15 cellular contexts compared by ENCODE assay signal in genomic region chr17:3966720-3967363, GRCh38. TPM values are rescaled to one million over a fixed set of nuclear protein-coding genes. Genes with fewer than 3 reads are reported as not detected.
DNase-seq lines count a peak whose midpoint lies in the region; ATAC-seq and TF ChIP-seq lines count a peak whose summit lies in the region.
"Had no signal": no experiment of that assay in that cellular context is flagged by ENCODE, and none has a peak within 500 bp of the region (broad histone marks: within the 10 kb centered on the region; RNA-seq: fewer than 3 reads in every experiment).

No MANE protein-coding gene starts in this region.

- no peaks in the 10 kb centered on the region for H3K9me3 ChIP-seq in Loucy (ENCODE audit: insufficient read depth, low read depth, low read length)
- H3K9me3 ChIP-seq in duodenal mucosa (ENCODE audit: control insufficient read depth in 1 of 2, low read length in 2 of 2), result no peaks in the 10 kb centered on the region
- H3K9me3 ChIP-seq: esophagus muscularis mucosa, upper lobe of right lung had no signal

- H3K79me2 ChIP-seq in Loucy (ENCODE audit: insufficient read depth, low read length), result peaks cover 21% of the 10 kb centered on the region

- H4K20me1 ChIP-seq in Loucy (ENCODE audit: insufficient read depth, low read length, poor library complexity, severe bottlenecking), result peaks cover 16% of the 10 kb centered on the region

- ATAC-seq in sciatic nerve (peak; percentile 40), GM21360 (IDR thresholded peaks at IDR 0.05; ENCODE audit: unreplicated experiment) (no peak), GM18873 (IDR thresholded peaks at IDR 0.05; ENCODE audit: low FRiP score, unreplicated experiment) (no peak)
- ATAC-seq: left ventricle myocardium superior, PC-3, upper lobe of right lung had no signal

- H2AFZ ChIP-seq in Loucy (ENCODE audit: low read length), result no peak overlapping the region

- H3K9me3 Mint-ChIP-seq in activated CD4-positive, alpha-beta T cell treated with anti-CD3 and anti-CD28 coated beads, Interleukin-2, amount 10 ng/mL, durations not matched to agents 24 days and 14 days, result no peaks in the 10 kb centered on the region

- peaks cover 7% of the 10 kb centered on the region; the same call in 1 of the 2 replicates for H3F3A ChIP-seq in Loucy (ENCODE audit: low read depth)

- no peak overlapping the region for H3K4me3 ChIP-seq in Loucy (ENCODE audit: low read length, poor library complexity, severe bottlenecking)
- H3K4me3 ChIP-seq in duodenal mucosa (ENCODE audit: low read depth in 1 of 2, low read length in 2 of 2), result peak overlapping the region in 1 of 2 donors; percentile 16
- H3K4me3 ChIP-seq: esophagus muscularis mucosa, upper lobe of right lung had no signal

- no peak for DNase-seq in activated CD4-positive, alpha-beta T cell treated with anti-CD3 and anti-CD28 coated beads, Interleukin-2, amount 10 ng/mL, durations not matched to agents 24 days and 14 days
- no peak for DNase-seq in activated CD4-positive, alpha-beta T cell treated with anti-CD3 and anti-CD28 coated beads, Interleukin-2, amount 50 U/mL, for 48 hours
- no peak for DNase-seq in sciatic nerve (ENCODE audit: low spot score)
- DNase-seq in caudate nucleus (lab: John Stamatoyannopoulos, UW), result no peak
- DNase-seq: activated CD8-positive, alpha-beta memory T cell treated with anti-CD3 and anti-CD28 coated beads for 24 hours; hypothalamus; left ventricle myocardium superior; NCI-H2171; PC-3; upper lobe of right lung had no signal

- peak overlapping the region; percentile 29 for H3K4me3 Mint-ChIP-seq in activated CD4-positive, alpha-beta T cell treated with anti-CD3 and anti-CD28 coated beads, Interleukin-2, amount 10 ng/mL, durations not matched to agents 24 days and 14 days

- peak; percentile 38; the same call in 1 of the 2 replicates for TF ChIP-seq CTCF in Loucy (conservative IDR thresholded peaks at IDR 0.05; ENCODE audit: low read length)

- H3K36me3 ChIP-seq in Loucy (ENCODE audit: insufficient read depth, low read length), result no peaks in the 10 kb centered on the region
- H3K36me3 ChIP-seq in duodenal mucosa (ENCODE audit: control insufficient read depth in 1 of 2, insufficient read depth in 2 of 2, low read length in 2 of 2), result no peaks in the 10 kb centered on the region
- H3K36me3 ChIP-seq: esophagus muscularis mucosa, upper lobe of right lung had no signal

- no peaks in the 10 kb centered on the region for H3K9me2 ChIP-seq in Loucy (replicated peaks; ENCODE audit: low read depth, low read length)

- H3K4me1 ChIP-seq in Loucy (ENCODE audit: insufficient read depth, low read length, poor library complexity, severe bottlenecking) (peaks cover 25% of the 10 kb centered on the region), duodenal mucosa (ENCODE audit: control insufficient read depth in 1 of 2, insufficient read depth in 2 of 2, low read length in 2 of 2) (peaks cover 22 to 42% of the 10 kb centered on the region in 2 donors)

- H3K27me3 ChIP-seq in Loucy (ENCODE audit: insufficient read depth, low read length, poor library complexity, severe bottlenecking), result no peaks in the 10 kb centered on the region
- H3K27me3 ChIP-seq in duodenal mucosa (ENCODE audit: control insufficient read depth in 1 of 2, insufficient read depth in 2 of 2, low read length in 2 of 2), result peaks cover 0 to 5% of the 10 kb centered on the region in 2 donors

- peaks cover 25% of the 10 kb centered on the region for H3K4me1 Mint-ChIP-seq in activated CD4-positive, alpha-beta T cell treated with anti-CD3 and anti-CD28 coated beads, Interleukin-2, amount 10 ng/mL, durations not matched to agents 24 days and 14 days

- intact Hi-C loops in activated CD4-positive, alpha-beta T cell treated with anti-CD3 and anti-CD28 coated beads, Interleukin-2, amount 10 ng/mL, durations not matched to agents 24 days and 14 days (cut with micrococcal nuclease), result no loop called here
- intact Hi-C loops in sciatic nerve (cut with DNase I), result no loop called here

- H3K36me3 Mint-ChIP-seq in activated CD4-positive, alpha-beta T cell treated with anti-CD3 and anti-CD28 coated beads, Interleukin-2, amount 10 ng/mL, durations not matched to agents 24 days and 14 days (ENCODE audit: low read depth), result no peaks in the 10 kb centered on the region

- H3K9ac ChIP-seq in Loucy (ENCODE audit: low read depth, low read length, poor library complexity, severe bottlenecking) (no peak overlapping the region), duodenal mucosa (ENCODE audit: low read depth in 1 of 2, low read length in 2 of 2) (peak overlapping the region; percentile 35 to 48)

- H3K27ac Mint-ChIP-seq in activated CD4-positive, alpha-beta T cell treated with anti-CD3 and anti-CD28 coated beads, Interleukin-2, amount 10 ng/mL, durations not matched to agents 24 days and 14 days, result no peak overlapping the region

- H3K27me3 Mint-ChIP-seq in activated CD4-positive, alpha-beta T cell treated with anti-CD3 and anti-CD28 coated beads, Interleukin-2, amount 10 ng/mL, durations not matched to agents 24 days and 14 days, result peaks cover 8% of the 10 kb centered on the region

- H3K27ac ChIP-seq in duodenal mucosa (ENCODE audit: low read depth, low read length) (peak overlapping the region; percentile 74), caudate nucleus (ENCODE audit: low read depth, low read length) (no peak overlapping the region)
- H3K27ac ChIP-seq: esophagus muscularis mucosa, upper lobe of right lung had no signal

- H3K4me2 ChIP-seq in Loucy (ENCODE audit: low read depth, low read length, poor library complexity, severe bottlenecking), result no peak overlapping the region

RNA-seq across cellular contexts. Expression of gene ATP2A3, which starts 2.6 kb away (rescaled TPM):
- total RNA-seq in activated CD4-positive, alpha-beta T cell treated with anti-CD3 and anti-CD28 coated beads, Interleukin-2, amount 10 ng/mL, durations not matched to agents 24 days and 14 days, result 107 and 110 TPM in 2 replicates
- 13.8 TPM for total RNA-seq in sciatic nerve

RNA-seq across cellular contexts. Expression of gene P2RX1, which starts 50.6 kb away (rescaled TPM):
- total RNA-seq in activated CD4-positive, alpha-beta T cell treated with anti-CD3 and anti-CD28 coated beads, Interleukin-2, amount 10 ng/mL, durations not matched to agents 24 days and 14 days, result 0.47 and 0.78 TPM in 2 replicates
- 7.3 TPM for total RNA-seq in sciatic nerve
- total RNA-seq: PC-3 had no signal
